1 cellular context compared by ENCODE assay signal in the genomic region with DNA sequence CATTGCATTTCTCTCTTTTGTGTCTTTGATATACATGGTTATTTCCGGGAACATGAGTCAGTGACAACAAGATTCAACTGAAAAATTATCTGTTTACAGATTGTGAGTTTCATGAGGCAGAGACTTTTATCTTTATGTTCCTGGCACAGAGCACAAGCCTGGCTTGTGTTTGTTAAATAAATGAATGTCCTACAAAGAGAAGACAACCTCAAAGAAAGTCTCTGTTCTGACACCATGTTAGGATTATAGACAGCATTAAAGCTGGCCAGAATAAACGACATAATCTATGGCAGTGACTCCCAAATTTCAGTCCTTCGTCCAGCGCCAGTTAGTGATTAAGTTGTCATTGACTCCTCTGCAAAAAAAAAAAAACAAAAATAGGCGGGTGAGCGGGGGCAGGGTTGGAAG.
A peak's percentile ranks its signal among the peaks of the same experiment; 100 is the strongest.
TF ChIP-seq lines count a peak whose summit lies in the region.

No MANE protein-coding gene starts in this region.

TF ChIP-seq in HepG2, 621 proteins besides CTCF, POLR2A, EP300 and RAD21:
- TF ChIP-seq ZNF788 (CRISPR knock-in tag; IDR thresholded peaks at IDR 0.05; ENCODE audit: borderline replicate concordance) (no peak), FOSL2 (CRISPR knock-in tag; IDR thresholded peaks at IDR 0.05) (peak; percentile 18; the same call in 1 of the 2 replicates), PAXIP1 (CRISPR knock-in tag; conservative IDR thresholded peaks at IDR 0.05) (no peak), ZNF558 (CRISPR knock-in tag; IDR thresholded peaks at IDR 0.05; ENCODE audit: borderline replicate concordance) (no peak), ZNF724P (CRISPR knock-in tag; IDR thresholded peaks at IDR 0.05; ENCODE audit: borderline replicate concordance) (no peak), NFIC (IDR thresholded peaks at IDR 0.05; ENCODE audit: low read length) (no peak), ZNF703 (CRISPR knock-in tag; IDR thresholded peaks at IDR 0.05; ENCODE audit: borderline replicate concordance) (no peak), KLF16 (CRISPR knock-in tag; IDR thresholded peaks at IDR 0.05) (no peak), IRX3 (CRISPR knock-in tag; IDR thresholded peaks at IDR 0.05; ENCODE audit: borderline replicate concordance, low read depth) (no peak), PHF5A (CRISPR knock-in tag; IDR thresholded peaks at IDR 0.05; ENCODE audit: low read depth, unreplicated experiment) (no peak), RBFOX2 (IDR thresholded peaks at IDR 0.05; ENCODE audit: low read depth, low read length) (no peak), SNAI1 (CRISPR knock-in tag; IDR thresholded peaks at IDR 0.05; ENCODE audit: borderline replicate concordance) (no peak), FOXP1 (IDR thresholded peaks at IDR 0.05) (no peak), FOXP1 (CRISPR knock-in tag; IDR thresholded peaks at IDR 0.05) (0 out of 2 replicates have a peak, but pooled peaks have one; percentile 12), KLF13 (CRISPR knock-in tag; IDR thresholded peaks at IDR 0.05) (no peak), EED (CRISPR knock-in tag; IDR thresholded peaks at IDR 0.05) (no peak), ZMYM3 (CRISPR knock-in tag; IDR thresholded peaks at IDR 0.05) (no peak), NFRKB (IDR thresholded peaks at IDR 0.05) (no peak), KIAA2018 (CRISPR knock-in tag; IDR thresholded peaks at IDR 0.05; ENCODE audit: borderline replicate concordance) (no peak), CHD4 (IDR thresholded peaks at IDR 0.05; ENCODE audit: borderline replicate concordance, low read length) (no peak), PHF21A (CRISPR knock-in tag; IDR thresholded peaks at IDR 0.05) (no peak), TCF7 (IDR thresholded peaks at IDR 0.05; ENCODE audit: low read depth) (0 out of 2 replicates have a peak, but pooled peaks have one; percentile 13), ZNF749 (CRISPR knock-in tag; IDR thresholded peaks at IDR 0.05; ENCODE audit: borderline replicate concordance) (no peak), ZFP62 (CRISPR knock-in tag; IDR thresholded peaks at IDR 0.05) (no peak)
- TF ChIP-seq, protein P1, sequence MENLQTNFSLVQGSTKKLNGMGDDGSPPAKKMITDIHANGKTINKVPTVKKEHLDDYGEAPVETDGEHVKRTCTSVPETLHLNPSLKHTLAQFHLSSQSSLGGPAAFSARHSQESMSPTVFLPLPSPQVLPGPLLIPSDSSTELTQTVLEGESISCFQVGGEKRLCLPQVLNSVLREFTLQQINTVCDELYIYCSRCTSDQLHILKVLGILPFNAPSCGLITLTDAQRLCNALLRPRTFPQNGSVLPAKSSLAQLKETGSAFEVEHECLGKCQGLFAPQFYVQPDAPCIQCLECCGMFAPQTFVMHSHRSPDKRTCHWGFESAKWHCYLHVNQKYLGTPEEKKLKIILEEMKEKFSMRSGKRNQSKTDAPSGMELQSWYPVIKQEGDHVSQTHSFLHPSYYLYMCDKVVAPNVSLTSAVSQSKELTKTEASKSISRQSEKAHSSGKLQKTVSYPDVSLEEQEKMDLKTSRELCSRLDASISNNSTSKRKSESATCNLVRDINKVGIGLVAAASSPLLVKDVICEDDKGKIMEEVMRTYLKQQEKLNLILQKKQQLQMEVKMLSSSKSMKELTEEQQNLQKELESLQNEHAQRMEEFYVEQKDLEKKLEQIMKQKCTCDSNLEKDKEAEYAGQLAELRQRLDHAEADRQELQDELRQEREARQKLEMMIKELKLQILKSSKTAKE (CRISPR knock-in tag; IDR thresholded peaks at IDR 0.05; ENCODE audit: borderline replicate concordance) = no peak
- TF ChIP-seq, protein P2, sequence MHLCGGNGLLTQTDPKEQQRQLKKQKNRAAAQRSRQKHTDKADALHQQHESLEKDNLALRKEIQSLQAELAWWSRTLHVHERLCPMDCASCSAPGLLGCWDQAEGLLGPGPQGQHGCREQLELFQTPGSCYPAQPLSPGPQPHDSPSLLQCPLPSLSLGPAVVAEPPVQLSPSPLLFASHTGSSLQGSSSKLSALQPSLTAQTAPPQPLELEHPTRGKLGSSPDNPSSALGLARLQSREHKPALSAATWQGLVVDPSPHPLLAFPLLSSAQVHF (CRISPR knock-in tag; IDR thresholded peaks at IDR 0.05) = no peak
- TF ChIP-seq, protein P3, sequence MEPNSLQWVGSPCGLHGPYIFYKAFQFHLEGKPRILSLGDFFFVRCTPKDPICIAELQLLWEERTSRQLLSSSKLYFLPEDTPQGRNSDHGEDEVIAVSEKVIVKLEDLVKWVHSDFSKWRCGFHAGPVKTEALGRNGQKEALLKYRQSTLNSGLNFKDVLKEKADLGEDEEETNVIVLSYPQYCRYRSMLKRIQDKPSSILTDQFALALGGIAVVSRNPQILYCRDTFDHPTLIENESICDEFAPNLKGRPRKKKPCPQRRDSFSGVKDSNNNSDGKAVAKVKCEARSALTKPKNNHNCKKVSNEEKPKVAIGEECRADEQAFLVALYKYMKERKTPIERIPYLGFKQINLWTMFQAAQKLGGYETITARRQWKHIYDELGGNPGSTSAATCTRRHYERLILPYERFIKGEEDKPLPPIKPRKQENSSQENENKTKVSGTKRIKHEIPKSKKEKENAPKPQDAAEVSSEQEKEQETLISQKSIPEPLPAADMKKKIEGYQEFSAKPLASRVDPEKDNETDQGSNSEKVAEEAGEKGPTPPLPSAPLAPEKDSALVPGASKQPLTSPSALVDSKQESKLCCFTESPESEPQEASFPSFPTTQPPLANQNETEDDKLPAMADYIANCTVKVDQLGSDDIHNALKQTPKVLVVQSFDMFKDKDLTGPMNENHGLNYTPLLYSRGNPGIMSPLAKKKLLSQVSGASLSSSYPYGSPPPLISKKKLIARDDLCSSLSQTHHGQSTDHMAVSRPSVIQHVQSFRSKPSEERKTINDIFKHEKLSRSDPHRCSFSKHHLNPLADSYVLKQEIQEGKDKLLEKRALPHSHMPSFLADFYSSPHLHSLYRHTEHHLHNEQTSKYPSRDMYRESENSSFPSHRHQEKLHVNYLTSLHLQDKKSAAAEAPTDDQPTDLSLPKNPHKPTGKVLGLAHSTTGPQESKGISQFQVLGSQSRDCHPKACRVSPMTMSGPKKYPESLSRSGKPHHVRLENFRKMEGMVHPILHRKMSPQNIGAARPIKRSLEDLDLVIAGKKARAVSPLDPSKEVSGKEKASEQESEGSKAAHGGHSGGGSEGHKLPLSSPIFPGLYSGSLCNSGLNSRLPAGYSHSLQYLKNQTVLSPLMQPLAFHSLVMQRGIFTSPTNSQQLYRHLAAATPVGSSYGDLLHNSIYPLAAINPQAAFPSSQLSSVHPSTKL (CRISPR knock-in tag; IDR thresholded peaks at IDR 0.05) = 0 out of 2 replicates have a peak, but pooled peaks have one; percentile 10
- TF ChIP-seq, protein P4, sequence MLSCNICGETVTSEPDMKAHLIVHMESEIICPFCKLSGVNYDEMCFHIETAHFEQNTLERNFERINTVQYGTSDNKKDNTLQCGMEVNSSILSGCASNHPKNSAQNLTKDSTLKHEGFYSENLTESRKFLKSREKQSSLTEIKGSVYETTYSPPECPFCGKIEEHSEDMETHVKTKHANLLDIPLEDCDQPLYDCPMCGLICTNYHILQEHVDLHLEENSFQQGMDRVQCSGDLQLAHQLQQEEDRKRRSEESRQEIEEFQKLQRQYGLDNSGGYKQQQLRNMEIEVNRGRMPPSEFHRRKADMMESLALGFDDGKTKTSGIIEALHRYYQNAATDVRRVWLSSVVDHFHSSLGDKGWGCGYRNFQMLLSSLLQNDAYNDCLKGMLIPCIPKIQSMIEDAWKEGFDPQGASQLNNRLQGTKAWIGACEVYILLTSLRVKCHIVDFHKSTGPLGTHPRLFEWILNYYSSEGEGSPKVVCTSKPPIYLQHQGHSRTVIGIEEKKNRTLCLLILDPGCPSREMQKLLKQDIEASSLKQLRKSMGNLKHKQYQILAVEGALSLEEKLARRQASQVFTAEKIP (CRISPR knock-in tag; IDR thresholded peaks at IDR 0.05; ENCODE audit: borderline replicate concordance) = no peak
TF ChIP-seq in HepG2: peak in this region for 4.
